In genomic region chr17:63470116-63470515, GRCh38 we compare ENCODE assay signal across 19 cellular contexts.
"Had no signal": no experiment of that assay in that cellular context is flagged by ENCODE, and none has a peak within 500 bp of the region (broad histone marks: within the 10 kb centered on the region; RNA-seq: fewer than 3 reads in every experiment).

No MANE protein-coding gene starts in this region.

- ATAC-seq: HepG2 had no signal

- DNase-seq: IMR-90, KBM-7, MV-4-11, NCI-H1048, NCI-H1105, NCI-H1417, NCI-H1436 treated with DMSO at 0.1 percent for 48 hours, NCI-H1694, NCI-H187 treated with DMSO at 0.1 percent for 48 hours, NCI-H2029 treated with DMSO at 0.1 percent for 48 hours, NCI-H2171 treated with DMSO at 0.1 percent for 48 hours, NCI-H345, NCI-H446 treated with DMSO at 0.1 percent for 48 hours, NCI-H510A treated with DMSO at 0.1 percent for 48 hours, NCI-H526, Right ventricle myocardium superior, RPMI8226, SIG-M5 had no signal
